In genomic region chr5:138179277-138179857, GRCh38 we compare ENCODE assay signal across 8 cellular contexts. TPM values are rescaled to one million over a fixed set of nuclear protein-coding genes. Genes with fewer than 3 reads are reported as not detected.
DNase-seq lines count a peak whose midpoint lies in the region; ATAC-seq and TF ChIP-seq lines count a peak whose summit lies in the region.

No MANE protein-coding gene starts in this region.

- H3K36me3 ChIP-seq in H7 (replicated peaks; ENCODE audit: control insufficient read depth, insufficient read depth, low read length), result peaks cover 37% of the 10 kb centered on the region

- H3K27ac Mint-ChIP-seq in WTC11, result no peak overlapping the region

- H3K27me3 ChIP-seq in H7 (ENCODE audit: control insufficient read depth, insufficient read depth, low read length), result no peaks in the 10 kb centered on the region

- POLR2A ChIA-PET in WTC11 (lab: Charles Lee), result interaction anchor here (0.6 to 1.2 kb wide), 13 partner anchors 9 to 396 kb away, joined by 3 to 14 read pairs (median 7); partner anchors contain the start of genes CDC23, CDC25C, ETF1 and FAM53C

- no peak overlapping the region for H3K4me3 Mint-ChIP-seq in WTC11

- peak overlapping the region; percentile 95 for H3K4me3 ChIP-seq in AG09309 (ENCODE audit: control insufficient read depth, low read depth, low read length)
- peak overlapping the region; percentile 71 for H3K4me3 ChIP-seq in H7 (ENCODE audit: insufficient read depth, low read depth, low read length)

- no peaks in the 10 kb centered on the region for H3K9me3 Mint-ChIP-seq in WTC11

- peaks cover 13% of the 10 kb centered on the region for H3K4me1 Mint-ChIP-seq in WTC11

- TF ChIP-seq CTCF in AG09309 (IDR thresholded peaks at IDR 0.05; ENCODE audit: control insufficient read depth, insufficient read depth, low read depth, low read length, missing control alignments) (no peak), WTC11 (IDR thresholded peaks at IDR 0.05) (no peak)

- DNase-seq in AG09309 (ENCODE audit: low read depth) (no peak), H7 (no peak), WTC11 (ENCODE audit: low spot score) (peak; percentile 15), kidney tubule cell (ENCODE audit: low spot score) (peak; percentile 6), globus pallidus (ENCODE audit: low spot score) (no peak), NCI-H128 (lab: John Stamatoyannopoulos, UW; ENCODE audit: unreplicated experiment) (no peak), anterior cingulate cortex (lab: John Stamatoyannopoulos, UW) (no peak)

- no peaks in the 10 kb centered on the region for H3K27me3 Mint-ChIP-seq in WTC11 (ENCODE audit: low read depth)

- ATAC-seq in WTC11 (no peak; the same call in 1 of the 2 replicates), HG03196 (IDR thresholded peaks at IDR 0.05; ENCODE audit: unreplicated experiment) (no peak)

- CTCF ChIA-PET in WTC11 (lab: Charles Lee), result interaction anchor here (0.5 to 3.4 kb wide), 7 partner anchors 103 to 285 kb away, joined by 3 to 34 read pairs (median 6); partner anchors contain the start of genes CDC25C, EGR1 and KDM3B

- peaks cover 51% of the 10 kb centered on the region for H3K36me3 Mint-ChIP-seq in WTC11

TF ChIP-seq in WTC11, 78 proteins besides CTCF, POLR2A, EP300 and RAD21:
- TF ChIP-seq SMAD4 (CRISPR knock-in tag; IDR thresholded peaks at IDR 0.05) (no peak), AR (CRISPR knock-in tag; IDR thresholded peaks at IDR 0.05) (0 out of 2 replicates have a peak, but pooled peaks have one; percentile 49), ETV6 (CRISPR knock-in tag; IDR thresholded peaks at IDR 0.05) (no peak), ZMAT4 (CRISPR knock-in tag; IDR thresholded peaks at IDR 0.05) (no peak), IRF1 (CRISPR knock-in tag; IDR thresholded peaks at IDR 0.05) (0 out of 2 replicates have a peak, but pooled peaks have one; percentile 15), MAX (CRISPR knock-in tag; IDR thresholded peaks at IDR 0.05) (0 out of 2 replicates have a peak, but pooled peaks have one; percentile 8), ZNF138 (CRISPR knock-in tag; conservative IDR thresholded peaks at IDR 0.05) (no peak), ZNF232 (CRISPR knock-in tag; IDR thresholded peaks at IDR 0.05) (no peak), ZNF512 (CRISPR knock-in tag; IDR thresholded peaks at IDR 0.05; ENCODE audit: borderline replicate concordance) (no peak), HMGA2 (CRISPR knock-in tag; IDR thresholded peaks at IDR 0.05) (no peak), ZNF425 (CRISPR knock-in tag; conservative IDR thresholded peaks at IDR 0.05) (no peak)

RNA-seq across cellular contexts. Expression of gene KIF20A, which starts 0.5 kb away (rescaled TPM):
- 138 and 155 TPM in 2 replicates for total RNA-seq in H7 (2014; rRNA removed; shearing (Covaris generic))
- total RNA-seq in WTC11 (2021), result 66.9 to 81.9 TPM (median 68.0 TPM) in 3 replicates

RNA-seq across cellular contexts. Expression of gene BRD8, which starts 0.9 kb away (rescaled TPM):
- 45.2 and 50.3 TPM in 2 replicates for total RNA-seq in H7 (2014; rRNA removed; shearing (Covaris generic))
- total RNA-seq in WTC11 (2021), result 59.6 to 73.4 TPM (median 61.4 TPM) in 3 replicates

RNA-seq across cellular contexts. Expression of gene CDC23, which starts 33.8 kb away (rescaled TPM):
- 59.7 and 62.8 TPM in 2 replicates for total RNA-seq in H7 (2014; rRNA removed; shearing (Covaris generic))
- total RNA-seq in WTC11 (2021), result 43.8 to 45.3 TPM (median 44.5 TPM) in 3 replicates

RNA-seq across cellular contexts. Expression of gene NME5, which starts 40.1 kb away (rescaled TPM):
- 0.44 and 1.2 TPM in 2 replicates for total RNA-seq in H7 (2014; rRNA removed; shearing (Covaris generic))
- 0.74 to 0.89 TPM in 2 of 3 replicates, not detected in the other for total RNA-seq in WTC11 (2021)

Comparison
In these comparisons a context has a peak if more than half of its experiments do, and no peak if none do; other contexts are left out.
1. DNase-seq: peak in WTC11 (single experiment) and kidney tubule cell (single experiment); none in AG09309 (single experiment), H7 (single experiment), globus pallidus (single experiment), NCI-H128 (single experiment) and anterior cingulate cortex (0 of 58).